Comparison of ENCODE assay signal across 18 cellular contexts in the genomic region with DNA sequence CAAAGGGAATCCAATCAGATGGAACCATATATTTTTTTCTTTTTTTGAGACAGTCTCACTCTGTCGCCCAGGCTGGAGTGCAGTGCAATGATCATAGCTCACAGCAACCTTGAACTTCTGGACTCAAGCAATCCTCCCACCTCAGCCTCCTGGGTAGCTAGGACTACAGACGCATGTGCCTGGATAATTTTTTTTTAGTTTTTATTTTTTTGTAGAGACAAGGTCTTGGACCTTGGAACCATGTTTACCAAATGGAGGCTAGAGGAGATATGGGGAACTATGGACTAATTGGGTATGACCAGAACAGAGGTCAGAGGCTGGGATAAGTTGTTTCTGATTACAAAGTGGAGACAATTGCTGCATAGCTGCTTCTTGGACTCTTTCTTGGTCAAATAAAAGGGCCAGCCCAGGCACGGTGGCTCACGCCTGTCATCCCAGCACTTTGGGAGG. TPM values are rescaled to one million over a fixed set of nuclear protein-coding genes. Genes with fewer than 3 reads are reported as not detected.
DNase-seq lines count a peak whose midpoint lies in the region; ATAC-seq and TF ChIP-seq lines count a peak whose summit lies in the region.
"Had no signal": no experiment of that assay in that cellular context is flagged by ENCODE, and none has a peak within 500 bp of the region (broad histone marks: within the 10 kb centered on the region; RNA-seq: fewer than 3 reads in every experiment).

No MANE protein-coding gene starts in this region.

- no peaks in the 10 kb centered on the region for H3K36me3 Mint-ChIP-seq in T-helper 17 cell (ENCODE audit: low read depth)
- H3K36me3 Mint-ChIP-seq: CD4-positive, CD25-positive, alpha-beta regulatory T cell; CD8-positive, alpha-beta T cell had no signal

- 56% methylated on average over 4 of the region's 4 CpGs for WGBS in liver

- H3K9ac ChIP-seq in liver (ENCODE audit: low read depth in 1 of 2, low read length in 2 of 2), result no peak overlapping the region
- H3K9ac ChIP-seq in MM.1S (ENCODE audit: low read length), result no peak overlapping the region
- H3K9ac ChIP-seq: BLaER1 had no signal

- peaks cover 7% of the 10 kb centered on the region for H3K4me1 Mint-ChIP-seq in T-helper 17 cell
- H3K4me1 Mint-ChIP-seq: B cell had no signal

- H3K9me2 ChIP-seq in MM.1S (replicated peaks; ENCODE audit: insufficient read depth, low read length), result no peaks in the 10 kb centered on the region

- no peaks in the 10 kb centered on the region for H3K79me2 ChIP-seq in MM.1S (ENCODE audit: low read length)

- no peak overlapping the region for H2AFZ ChIP-seq in MM.1S (ENCODE audit: low read length)

- H3K27ac ChIP-seq in liver (ENCODE audit: low read depth in 1 of 2, low read length in 2 of 2) (no peak overlapping the region), caudate nucleus (ENCODE audit: low read depth, low read length) (no peak overlapping the region), MM.1S (ENCODE audit: low read length) (no peak overlapping the region)
- H3K27ac ChIP-seq: 22Rv1, BLaER1, C4-2B had no signal

- ATAC-seq in T-helper 17 cell (no peak), left colon (peak; percentile 63)
- ATAC-seq: CD8-positive, alpha-beta T cell had no signal

- intact Hi-C loops in left colon (cut with DNase I, micrococcal nuclease), result no loop called here

- no peaks in the 10 kb centered on the region for H3F3A ChIP-seq in MM.1S (ENCODE audit: insufficient read depth, low read length)

- H3K27me3 Mint-ChIP-seq in T-helper 17 cell, result no peaks in the 10 kb centered on the region
- H3K27me3 Mint-ChIP-seq: B cell had no signal

- H3K9me3 ChIP-seq in T-helper 17 cell (ENCODE audit: control insufficient read depth, low read length, poor library complexity, severe bottlenecking), result no peaks in the 10 kb centered on the region
- no peaks in the 10 kb centered on the region for H3K9me3 ChIP-seq in liver (ENCODE audit: control insufficient read depth in 4 of 4, low read length in 3 of 4)
- H3K9me3 ChIP-seq in MM.1S (replicated peaks; ENCODE audit: insufficient read depth, low read length), result no peaks in the 10 kb centered on the region
- H3K9me3 ChIP-seq: BLaER1, Caco-2, HAP-1 had no signal

- no peak overlapping the region for H3K4me2 ChIP-seq in MM.1S (ENCODE audit: low read depth, low read length)
- H3K4me2 ChIP-seq: BLaER1 had no signal

- peak overlapping the region; percentile 43 for H3K27ac Mint-ChIP-seq in T-helper 17 cell
- H3K27ac Mint-ChIP-seq: B cell; CD4-positive, CD25-positive, alpha-beta regulatory T cell; CD8-positive, alpha-beta T cell; HFFc6 had no signal

- H3K4me3 Mint-ChIP-seq in T-helper 17 cell, result no peak overlapping the region
- H3K4me3 Mint-ChIP-seq: B cell; CD4-positive, CD25-positive, alpha-beta regulatory T cell; CD8-positive, alpha-beta T cell; HFFc6 had no signal

- no peaks in the 10 kb centered on the region for H4K20me1 ChIP-seq in MM.1S (ENCODE audit: insufficient read depth, low read length)
- H4K20me1 ChIP-seq: BLaER1 had no signal

- H3K4me1 ChIP-seq in liver (ENCODE audit: control insufficient read depth in 4 of 4, insufficient read depth in 4 of 4, low read length in 3 of 4) (no peaks in the 10 kb centered on the region), MM.1S (ENCODE audit: low read length) (no peaks in the 10 kb centered on the region)
- H3K4me1 ChIP-seq: BLaER1, HAP-1 had no signal

- no peak for TF ChIP-seq RAD21 in liver (IDR thresholded peaks at IDR 0.05)

- H3K27me3 ChIP-seq in liver (ENCODE audit: control insufficient read depth in 4 of 4, insufficient read depth in 4 of 4, low read length in 3 of 4) (no peaks in the 10 kb centered on the region), MM.1S (replicated peaks; ENCODE audit: insufficient read depth, low read length) (peaks cover 8% of the 10 kb centered on the region; the same call in 1 of the 2 replicates)
- H3K27me3 ChIP-seq: BLaER1 had no signal

- no peaks in the 10 kb centered on the region for H3K36me3 ChIP-seq in liver (ENCODE audit: control insufficient read depth in 4 of 4, insufficient read depth in 3 of 4, low read depth in 1 of 4, low read length in 3 of 4)
- no peaks in the 10 kb centered on the region for H3K36me3 ChIP-seq in MM.1S (replicated peaks; ENCODE audit: insufficient read depth, low read length)
- H3K36me3 ChIP-seq: BLaER1, HAP-1 had no signal

- DNase-seq in T-helper 17 cell (no peak), left colon (no peak), caudate nucleus (lab: John Stamatoyannopoulos, UW) (no peak), MM.1S (no peak), NAMALWA (ENCODE audit: low spot score) (no peak)
- DNase-seq: Caco-2; CD4-positive, CD25-positive, alpha-beta regulatory T cell; CD8-positive, alpha-beta T cell; DMS153; DND-41; GOT3; HFFc6 had no signal

- no peak for TF ChIP-seq CTCF in liver (IDR thresholded peaks at IDR 0.05; ENCODE audit: low read depth, low read length, missing input control)
- TF ChIP-seq CTCF in MM.1S (IDR thresholded peaks at IDR 0.05; ENCODE audit: low read length), result no peak

- H3K4me3 ChIP-seq in liver (ENCODE audit: low read depth in 1 of 3, low read length in 3 of 3), result no peak overlapping the region
- H3K4me3 ChIP-seq in MM.1S (ENCODE audit: low read length), result no peak overlapping the region
- H3K4me3 ChIP-seq: BLaER1, HAP-1 had no signal

TF ChIP-seq in liver, 16 proteins besides CTCF, POLR2A, EP300 and RAD21:
- TF ChIP-seq NR2F2 (IDR thresholded peaks at IDR 0.05), result no peak
- TF ChIP-seq RXRA (IDR thresholded peaks at IDR 0.05), result no peak
- peak; percentile 34 to 51 for TF ChIP-seq HNF4A (conservative IDR thresholded peaks at IDR 0.05)
- TF ChIP-seq, protein P1, sequence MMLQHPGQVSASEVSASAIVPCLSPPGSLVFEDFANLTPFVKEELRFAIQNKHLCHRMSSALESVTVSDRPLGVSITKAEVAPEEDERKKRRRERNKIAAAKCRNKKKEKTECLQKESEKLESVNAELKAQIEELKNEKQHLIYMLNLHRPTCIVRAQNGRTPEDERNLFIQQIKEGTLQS (IDR thresholded peaks at IDR 0.05), result no peak
- TF ChIP-seq, protein P2, sequence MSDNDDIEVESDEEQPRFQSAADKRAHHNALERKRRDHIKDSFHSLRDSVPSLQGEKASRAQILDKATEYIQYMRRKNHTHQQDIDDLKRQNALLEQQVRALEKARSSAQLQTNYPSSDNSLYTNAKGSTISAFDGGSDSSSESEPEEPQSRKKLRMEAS (IDR thresholded peaks at IDR 0.05), result no peak
- TF ChIP-seq SP1 (IDR thresholded peaks at IDR 0.05), result no peak
TF ChIP-seq in liver: peak in this region for 1.

RNA-seq across cellular contexts. Expression of a gene that starts 41.2 kb away (rescaled TPM):
- total RNA-seq in T-helper 17 cell, result 10 to 100 TPM; 11.5 to 12.6 TPM
- total RNA-seq in left colon, result 10 to 100 TPM; 27.2 to 32.7 TPM
- total RNA-seq in liver, result 10 to 100 TPM in 1 of 2 donors, 1 to 10 TPM in 1; 9.6 to 25.1 TPM
- polyA plus RNA-seq in liver, result 10 to 100 TPM in 1 of 2 donors, 1 to 10 TPM in 1; 3.6 to 12.5 TPM
